28 cellular contexts compared by ENCODE assay signal in the genomic region with DNA sequence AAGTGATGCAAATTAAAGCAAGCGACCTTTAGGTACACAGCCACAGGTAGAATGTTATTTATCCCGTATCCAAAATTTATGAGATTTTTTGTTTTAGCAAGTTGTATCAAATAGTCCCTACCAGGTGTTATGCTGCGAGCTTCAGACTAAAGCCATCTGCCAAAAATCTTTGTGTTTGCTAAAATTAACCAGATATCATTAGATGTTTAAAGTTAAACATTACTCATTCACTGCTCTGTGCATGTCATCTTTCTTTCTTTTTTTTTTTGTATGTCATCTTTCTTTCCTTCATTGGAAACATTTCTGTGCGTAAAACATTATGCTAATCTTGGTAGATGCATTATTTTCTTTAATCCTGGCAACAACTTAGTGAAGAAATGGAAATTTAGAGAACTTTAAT.
"Had no signal": no experiment of that assay in that cellular context is flagged by ENCODE, and none has a peak within 500 bp of the region (broad histone marks: within the 10 kb centered on the region; RNA-seq: fewer than 3 reads in every experiment).

No MANE protein-coding gene starts in this region.

- DNase-seq: activated CD4-positive, alpha-beta memory T cell treated with anti-CD3 and anti-CD28 coated beads, Interleukin-2, amount 10 ng/mL, durations not matched to agents 7 days and 5 days; activated CD4-positive, alpha-beta T cell treated with anti-CD3 and anti-CD28 coated beads for 1 hour; activated CD4-positive, alpha-beta T cell treated with anti-CD3 and anti-CD28 coated beads for 4 hours; activated CD4-positive, alpha-beta T cell treated with anti-CD3 and anti-CD28 coated beads, Interleukin-2, amount 10 ng/mL, durations not matched to agents 7 days and 5 days; activated CD4-positive, alpha-beta T cell treated with anti-CD3 and anti-CD28 coated beads, Interleukin-2, amount 50 U/mL, for 4 hours; activated CD8-positive, alpha-beta memory T cell treated with anti-CD3 and anti-CD28 coated beads, Interleukin-2, amount 50 U/mL, for 48 hours; activated gamma-delta T cell; activated naive CD4-positive, alpha-beta T cell; activated naive CD4-positive, alpha-beta T cell treated with anti-CD3 and anti-CD28 coated beads, Interleukin-2, amount 10 ng/mL, durations not matched to agents 7 days and 5 days; activated naive CD8-positive, alpha-beta T cell treated with anti-CD3 and anti-CD28 coated beads, Interleukin-2, amount 10 ng/mL, durations not matched to agents 7 days and 5 days; activated T-cell treated with anti-CD3 and anti-CD28 coated beads for 4 hours; activated T-cell treated with anti-CD3 and anti-CD28 coated beads, Interleukin-2, amount 50 U/mL, for 24 hours; activated T-cell treated with anti-CD3 and anti-CD28 coated beads, Interleukin-2, amount 50 U/mL, for 72 hours; central memory CD4-positive, alpha-beta T cell; cerebellar nuclear complex; colonic mucosa; effector CD8-positive, alpha-beta T cell; esophagus squamous epithelium; foreskin melanocyte; heart left ventricle; T-helper 2 cell had no signal

- H3K9me3 ChIP-seq: ascending aorta, breast epithelium, colonic mucosa, esophagus squamous epithelium, heart left ventricle had no signal

- H3K4me1 ChIP-seq: ascending aorta, breast epithelium, colonic mucosa, esophagus squamous epithelium, heart left ventricle had no signal

- H3K27me3 ChIP-seq: ascending aorta, breast epithelium, cardiac muscle cell, colonic mucosa, esophagus squamous epithelium had no signal

- H3K9me3 Mint-ChIP-seq: activated CD4-positive, alpha-beta memory T cell treated with anti-CD3 and anti-CD28 coated beads, Interleukin-2, amount 10 ng/mL, durations not matched to agents 7 days and 5 days; activated CD4-positive, alpha-beta T cell treated with anti-CD3 and anti-CD28 coated beads, Interleukin-2, amount 10 ng/mL, durations not matched to agents 7 days and 5 days; activated naive CD4-positive, alpha-beta T cell treated with anti-CD3 and anti-CD28 coated beads, Interleukin-2, amount 10 ng/mL, durations not matched to agents 7 days and 5 days; activated naive CD4-positive, alpha-beta T cell treated with anti-CD3 and anti-CD28 coated beads, Interleukin-2, amount 50 U/mL, for 72 hours; activated naive CD8-positive, alpha-beta T cell treated with anti-CD3 and anti-CD28 coated beads, Interleukin-2, amount 10 ng/mL, durations not matched to agents 7 days and 5 days; activated T-cell treated with anti-CD3 and anti-CD28 coated beads, Interleukin-2, amount 50 U/mL, for 24 hours; activated T-cell treated with anti-CD3 and anti-CD28 coated beads, Interleukin-2, amount 50 U/mL, for 72 hours; brain; WTC11 had no signal

- H3K4me3 ChIP-seq: ascending aorta, breast epithelium, cardiac muscle cell, colonic mucosa, esophagus squamous epithelium, heart left ventricle had no signal

- H3K36me3 Mint-ChIP-seq: activated naive CD4-positive, alpha-beta T cell treated with anti-CD3 and anti-CD28 coated beads, Interleukin-2, amount 10 ng/mL, durations not matched to agents 7 days and 5 days; activated naive CD4-positive, alpha-beta T cell treated with anti-CD3 and anti-CD28 coated beads, Interleukin-2, amount 50 U/mL, for 72 hours; activated naive CD8-positive, alpha-beta T cell treated with anti-CD3 and anti-CD28 coated beads, Interleukin-2, amount 10 ng/mL, durations not matched to agents 7 days and 5 days; brain had no signal

- H3K4me3 Mint-ChIP-seq: activated CD4-positive, alpha-beta memory T cell treated with anti-CD3 and anti-CD28 coated beads, Interleukin-2, amount 10 ng/mL, durations not matched to agents 7 days and 5 days; activated CD4-positive, alpha-beta T cell treated with anti-CD3 and anti-CD28 coated beads, Interleukin-2, amount 10 ng/mL, durations not matched to agents 7 days and 5 days; activated naive CD4-positive, alpha-beta T cell treated with anti-CD3 and anti-CD28 coated beads, Interleukin-2, amount 10 ng/mL, durations not matched to agents 7 days and 5 days; activated naive CD8-positive, alpha-beta T cell treated with anti-CD3 and anti-CD28 coated beads, Interleukin-2, amount 10 ng/mL, durations not matched to agents 7 days and 5 days; activated T-cell treated with anti-CD3 and anti-CD28 coated beads, Interleukin-2, amount 50 U/mL, for 24 hours; activated T-cell treated with anti-CD3 and anti-CD28 coated beads, Interleukin-2, amount 50 U/mL, for 72 hours; WTC11 had no signal

- H3K36me3 ChIP-seq: ascending aorta, breast epithelium, cardiac muscle cell, colonic mucosa, heart left ventricle had no signal

- H3K4me1 Mint-ChIP-seq: activated CD4-positive, alpha-beta memory T cell treated with anti-CD3 and anti-CD28 coated beads, Interleukin-2, amount 10 ng/mL, durations not matched to agents 7 days and 5 days; activated CD4-positive, alpha-beta T cell treated with anti-CD3 and anti-CD28 coated beads, Interleukin-2, amount 10 ng/mL, durations not matched to agents 7 days and 5 days; activated naive CD4-positive, alpha-beta T cell treated with anti-CD3 and anti-CD28 coated beads, Interleukin-2, amount 10 ng/mL, durations not matched to agents 7 days and 5 days; activated naive CD8-positive, alpha-beta T cell treated with anti-CD3 and anti-CD28 coated beads, Interleukin-2, amount 10 ng/mL, durations not matched to agents 7 days and 5 days had no signal

- H3K27ac ChIP-seq: ascending aorta, breast epithelium, cardiac muscle cell, colonic mucosa, epithelial cell of prostate, esophagus squamous epithelium, heart left ventricle had no signal

- ATAC-seq: activated naive CD4-positive, alpha-beta T cell treated with anti-CD3 and anti-CD28 coated beads, Interleukin-2, amount 50 U/mL, for 72 hours; activated T-cell treated with anti-CD3 and anti-CD28 coated beads, Interleukin-2, amount 50 U/mL, for 72 hours; heart left ventricle; WTC11 had no signal

- H3K27ac Mint-ChIP-seq: activated CD4-positive, alpha-beta memory T cell treated with anti-CD3 and anti-CD28 coated beads, Interleukin-2, amount 10 ng/mL, durations not matched to agents 7 days and 5 days; activated CD4-positive, alpha-beta T cell treated with anti-CD3 and anti-CD28 coated beads, Interleukin-2, amount 10 ng/mL, durations not matched to agents 7 days and 5 days; activated naive CD4-positive, alpha-beta T cell treated with anti-CD3 and anti-CD28 coated beads, Interleukin-2, amount 10 ng/mL, durations not matched to agents 7 days and 5 days; activated naive CD4-positive, alpha-beta T cell treated with anti-CD3 and anti-CD28 coated beads, Interleukin-2, amount 50 U/mL, for 72 hours; activated naive CD8-positive, alpha-beta T cell treated with anti-CD3 and anti-CD28 coated beads, Interleukin-2, amount 10 ng/mL, durations not matched to agents 7 days and 5 days; activated T-cell treated with anti-CD3 and anti-CD28 coated beads, Interleukin-2, amount 50 U/mL, for 24 hours; activated T-cell treated with anti-CD3 and anti-CD28 coated beads, Interleukin-2, amount 50 U/mL, for 72 hours; WTC11 had no signal
